ENCODE assay signal across 1 cellular context in the genomic region with DNA sequence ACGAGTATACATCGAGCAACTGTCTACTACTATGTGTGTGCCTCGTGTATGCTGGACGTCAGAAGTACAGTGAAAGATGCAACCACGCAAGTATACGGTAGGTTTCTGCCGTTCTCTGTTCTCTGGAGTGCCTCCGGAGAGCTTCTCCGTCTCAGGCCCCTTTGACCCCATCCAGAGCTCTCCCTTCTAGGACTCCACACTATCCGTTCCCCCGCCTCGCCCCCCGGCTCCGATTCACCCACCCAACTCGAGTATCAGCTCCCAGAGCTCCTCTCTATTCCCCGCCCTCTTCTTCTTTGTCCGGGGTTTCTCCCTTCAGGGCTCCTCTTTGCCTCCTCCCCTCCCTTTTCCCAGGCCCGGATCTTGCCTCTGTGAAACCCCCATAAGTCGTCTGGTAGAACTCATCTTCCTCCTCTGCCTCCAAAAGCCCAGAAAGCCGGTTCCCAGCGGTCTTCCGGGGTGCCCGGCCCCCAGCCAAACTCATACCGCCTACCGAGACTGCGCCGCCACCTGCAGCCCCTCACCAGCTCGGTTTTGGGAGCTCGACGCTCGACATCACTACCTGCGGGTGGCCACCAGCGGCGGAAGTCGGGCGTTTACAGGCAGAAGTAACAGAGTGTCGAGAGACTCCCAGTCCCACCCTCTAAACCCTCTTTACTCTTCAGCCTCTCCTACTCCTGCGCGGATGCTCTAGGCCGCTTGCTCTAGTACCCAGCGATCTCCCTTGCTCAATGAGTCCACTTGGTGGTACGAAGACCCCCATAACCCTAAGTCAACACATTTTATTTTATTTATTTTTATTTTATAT.
A peak's percentile ranks its signal among the peaks of the same experiment; 100 is the strongest.
TF ChIP-seq lines count a peak whose summit lies in the region.

A gene with protein sequence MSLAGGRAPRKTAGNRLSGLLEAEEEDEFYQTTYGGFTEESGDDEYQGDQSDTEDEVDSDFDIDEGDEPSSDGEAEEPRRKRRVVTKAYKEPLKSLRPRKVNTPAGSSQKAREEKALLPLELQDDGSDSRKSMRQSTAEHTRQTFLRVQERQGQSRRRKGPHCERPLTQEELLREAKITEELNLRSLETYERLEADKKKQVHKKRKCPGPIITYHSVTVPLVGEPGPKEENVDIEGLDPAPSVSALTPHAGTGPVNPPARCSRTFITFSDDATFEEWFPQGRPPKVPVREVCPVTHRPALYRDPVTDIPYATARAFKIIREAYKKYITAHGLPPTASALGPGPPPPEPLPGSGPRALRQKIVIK (minus strand): TSS at position 560 of the 808 bp plus-strand sequence. CDS start 76 bp downstream, at position 484.

TF ChIP-seq in K562, 482 proteins besides CTCF, POLR2A, EP300 and RAD21 (continued from another document and continues in another):
- TF ChIP-seq, protein P1, sequence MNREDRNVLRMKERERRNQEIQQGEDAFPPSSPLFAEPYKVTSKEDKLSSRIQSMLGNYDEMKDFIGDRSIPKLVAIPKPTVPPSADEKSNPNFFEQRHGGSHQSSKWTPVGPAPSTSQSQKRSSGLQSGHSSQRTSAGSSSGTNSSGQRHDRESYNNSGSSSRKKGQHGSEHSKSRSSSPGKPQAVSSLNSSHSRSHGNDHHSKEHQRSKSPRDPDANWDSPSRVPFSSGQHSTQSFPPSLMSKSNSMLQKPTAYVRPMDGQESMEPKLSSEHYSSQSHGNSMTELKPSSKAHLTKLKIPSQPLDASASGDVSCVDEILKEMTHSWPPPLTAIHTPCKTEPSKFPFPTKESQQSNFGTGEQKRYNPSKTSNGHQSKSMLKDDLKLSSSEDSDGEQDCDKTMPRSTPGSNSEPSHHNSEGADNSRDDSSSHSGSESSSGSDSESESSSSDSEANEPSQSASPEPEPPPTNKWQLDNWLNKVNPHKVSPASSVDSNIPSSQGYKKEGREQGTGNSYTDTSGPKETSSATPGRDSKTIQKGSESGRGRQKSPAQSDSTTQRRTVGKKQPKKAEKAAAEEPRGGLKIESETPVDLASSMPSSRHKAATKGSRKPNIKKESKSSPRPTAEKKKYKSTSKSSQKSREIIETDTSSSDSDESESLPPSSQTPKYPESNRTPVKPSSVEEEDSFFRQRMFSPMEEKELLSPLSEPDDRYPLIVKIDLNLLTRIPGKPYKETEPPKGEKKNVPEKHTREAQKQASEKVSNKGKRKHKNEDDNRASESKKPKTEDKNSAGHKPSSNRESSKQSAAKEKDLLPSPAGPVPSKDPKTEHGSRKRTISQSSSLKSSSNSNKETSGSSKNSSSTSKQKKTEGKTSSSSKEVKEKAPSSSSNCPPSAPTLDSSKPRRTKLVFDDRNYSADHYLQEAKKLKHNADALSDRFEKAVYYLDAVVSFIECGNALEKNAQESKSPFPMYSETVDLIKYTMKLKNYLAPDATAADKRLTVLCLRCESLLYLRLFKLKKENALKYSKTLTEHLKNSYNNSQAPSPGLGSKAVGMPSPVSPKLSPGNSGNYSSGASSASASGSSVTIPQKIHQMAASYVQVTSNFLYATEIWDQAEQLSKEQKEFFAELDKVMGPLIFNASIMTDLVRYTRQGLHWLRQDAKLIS (CRISPR knock-in tag; IDR thresholded peaks at IDR 0.05): 0 out of 2 replicates have a peak, but pooled peaks have one; percentile 70
- TF ChIP-seq, protein P2, sequence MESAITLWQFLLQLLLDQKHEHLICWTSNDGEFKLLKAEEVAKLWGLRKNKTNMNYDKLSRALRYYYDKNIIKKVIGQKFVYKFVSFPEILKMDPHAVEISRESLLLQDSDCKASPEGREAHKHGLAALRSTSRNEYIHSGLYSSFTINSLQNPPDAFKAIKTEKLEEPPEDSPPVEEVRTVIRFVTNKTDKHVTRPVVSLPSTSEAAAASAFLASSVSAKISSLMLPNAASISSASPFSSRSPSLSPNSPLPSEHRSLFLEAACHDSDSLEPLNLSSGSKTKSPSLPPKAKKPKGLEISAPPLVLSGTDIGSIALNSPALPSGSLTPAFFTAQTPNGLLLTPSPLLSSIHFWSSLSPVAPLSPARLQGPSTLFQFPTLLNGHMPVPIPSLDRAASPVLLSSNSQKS (CRISPR knock-in tag; IDR thresholded peaks at IDR 0.05): no peak
- peak in 1 of 2 experiments; percentile 52; a peak in 1 of 4 replicates for TF ChIP-seq TBL1XR1 (IDR thresholded peaks at IDR 0.05; ENCODE audit: low read length in 2 of 2)
- TF ChIP-seq, protein P3, sequence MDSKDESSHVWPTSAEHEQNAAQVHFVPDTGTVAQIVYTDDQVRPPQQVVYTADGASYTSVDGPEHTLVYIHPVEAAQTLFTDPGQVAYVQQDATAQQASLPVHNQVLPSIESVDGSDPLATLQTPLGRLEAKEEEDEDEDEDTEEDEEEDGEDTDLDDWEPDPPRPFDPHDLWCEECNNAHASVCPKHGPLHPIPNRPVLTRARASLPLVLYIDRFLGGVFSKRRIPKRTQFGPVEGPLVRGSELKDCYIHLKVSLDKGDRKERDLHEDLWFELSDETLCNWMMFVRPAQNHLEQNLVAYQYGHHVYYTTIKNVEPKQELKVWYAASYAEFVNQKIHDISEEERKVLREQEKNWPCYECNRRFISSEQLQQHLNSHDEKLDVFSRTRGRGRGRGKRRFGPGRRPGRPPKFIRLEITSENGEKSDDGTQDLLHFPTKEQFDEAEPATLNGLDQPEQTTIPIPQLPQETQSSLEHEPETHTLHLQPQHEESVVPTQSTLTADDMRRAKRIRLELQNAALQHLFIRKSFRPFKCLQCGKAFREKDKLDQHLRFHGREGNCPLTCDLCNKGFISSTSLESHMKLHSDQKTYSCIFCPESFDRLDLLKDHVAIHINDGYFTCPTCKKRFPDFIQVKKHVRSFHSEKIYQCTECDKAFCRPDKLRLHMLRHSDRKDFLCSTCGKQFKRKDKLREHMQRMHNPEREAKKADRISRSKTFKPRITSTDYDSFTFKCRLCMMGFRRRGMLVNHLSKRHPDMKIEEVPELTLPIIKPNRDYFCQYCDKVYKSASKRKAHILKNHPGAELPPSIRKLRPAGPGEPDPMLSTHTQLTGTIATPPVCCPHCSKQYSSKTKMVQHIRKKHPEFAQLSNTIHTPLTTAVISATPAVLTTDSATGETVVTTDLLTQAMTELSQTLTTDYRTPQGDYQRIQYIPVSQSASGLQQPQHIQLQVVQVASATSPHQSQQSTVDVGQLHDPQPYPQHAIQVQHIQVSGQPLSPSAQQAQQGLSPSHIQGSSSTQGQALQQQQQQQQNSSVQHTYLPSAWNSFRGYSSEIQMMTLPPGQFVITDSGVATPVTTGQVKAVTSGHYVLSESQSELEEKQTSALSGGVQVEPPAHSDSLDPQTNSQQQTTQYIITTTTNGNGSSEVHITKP (IDR thresholded peaks at IDR 0.05; ENCODE audit: partially characterized antibody): no peak
- TF ChIP-seq, protein P4, sequence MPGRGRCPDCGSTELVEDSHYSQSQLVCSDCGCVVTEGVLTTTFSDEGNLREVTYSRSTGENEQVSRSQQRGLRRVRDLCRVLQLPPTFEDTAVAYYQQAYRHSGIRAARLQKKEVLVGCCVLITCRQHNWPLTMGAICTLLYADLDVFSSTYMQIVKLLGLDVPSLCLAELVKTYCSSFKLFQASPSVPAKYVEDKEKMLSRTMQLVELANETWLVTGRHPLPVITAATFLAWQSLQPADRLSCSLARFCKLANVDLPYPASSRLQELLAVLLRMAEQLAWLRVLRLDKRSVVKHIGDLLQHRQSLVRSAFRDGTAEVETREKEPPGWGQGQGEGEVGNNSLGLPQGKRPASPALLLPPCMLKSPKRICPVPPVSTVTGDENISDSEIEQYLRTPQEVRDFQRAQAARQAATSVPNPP (IDR thresholded peaks at IDR 0.05; ENCODE audit: borderline replicate concordance, insufficient read depth, insufficient read length): no peak
- TF ChIP-seq ZNF384 (IDR thresholded peaks at IDR 0.05; ENCODE audit: low read depth, low read length): 0 out of 2 replicates have a peak, but pooled peaks have one; percentile 21
- peak; percentile 76 for TF ChIP-seq TAF7 (tag; IDR thresholded peaks at IDR 0.05)
- TF ChIP-seq, protein P5, sequence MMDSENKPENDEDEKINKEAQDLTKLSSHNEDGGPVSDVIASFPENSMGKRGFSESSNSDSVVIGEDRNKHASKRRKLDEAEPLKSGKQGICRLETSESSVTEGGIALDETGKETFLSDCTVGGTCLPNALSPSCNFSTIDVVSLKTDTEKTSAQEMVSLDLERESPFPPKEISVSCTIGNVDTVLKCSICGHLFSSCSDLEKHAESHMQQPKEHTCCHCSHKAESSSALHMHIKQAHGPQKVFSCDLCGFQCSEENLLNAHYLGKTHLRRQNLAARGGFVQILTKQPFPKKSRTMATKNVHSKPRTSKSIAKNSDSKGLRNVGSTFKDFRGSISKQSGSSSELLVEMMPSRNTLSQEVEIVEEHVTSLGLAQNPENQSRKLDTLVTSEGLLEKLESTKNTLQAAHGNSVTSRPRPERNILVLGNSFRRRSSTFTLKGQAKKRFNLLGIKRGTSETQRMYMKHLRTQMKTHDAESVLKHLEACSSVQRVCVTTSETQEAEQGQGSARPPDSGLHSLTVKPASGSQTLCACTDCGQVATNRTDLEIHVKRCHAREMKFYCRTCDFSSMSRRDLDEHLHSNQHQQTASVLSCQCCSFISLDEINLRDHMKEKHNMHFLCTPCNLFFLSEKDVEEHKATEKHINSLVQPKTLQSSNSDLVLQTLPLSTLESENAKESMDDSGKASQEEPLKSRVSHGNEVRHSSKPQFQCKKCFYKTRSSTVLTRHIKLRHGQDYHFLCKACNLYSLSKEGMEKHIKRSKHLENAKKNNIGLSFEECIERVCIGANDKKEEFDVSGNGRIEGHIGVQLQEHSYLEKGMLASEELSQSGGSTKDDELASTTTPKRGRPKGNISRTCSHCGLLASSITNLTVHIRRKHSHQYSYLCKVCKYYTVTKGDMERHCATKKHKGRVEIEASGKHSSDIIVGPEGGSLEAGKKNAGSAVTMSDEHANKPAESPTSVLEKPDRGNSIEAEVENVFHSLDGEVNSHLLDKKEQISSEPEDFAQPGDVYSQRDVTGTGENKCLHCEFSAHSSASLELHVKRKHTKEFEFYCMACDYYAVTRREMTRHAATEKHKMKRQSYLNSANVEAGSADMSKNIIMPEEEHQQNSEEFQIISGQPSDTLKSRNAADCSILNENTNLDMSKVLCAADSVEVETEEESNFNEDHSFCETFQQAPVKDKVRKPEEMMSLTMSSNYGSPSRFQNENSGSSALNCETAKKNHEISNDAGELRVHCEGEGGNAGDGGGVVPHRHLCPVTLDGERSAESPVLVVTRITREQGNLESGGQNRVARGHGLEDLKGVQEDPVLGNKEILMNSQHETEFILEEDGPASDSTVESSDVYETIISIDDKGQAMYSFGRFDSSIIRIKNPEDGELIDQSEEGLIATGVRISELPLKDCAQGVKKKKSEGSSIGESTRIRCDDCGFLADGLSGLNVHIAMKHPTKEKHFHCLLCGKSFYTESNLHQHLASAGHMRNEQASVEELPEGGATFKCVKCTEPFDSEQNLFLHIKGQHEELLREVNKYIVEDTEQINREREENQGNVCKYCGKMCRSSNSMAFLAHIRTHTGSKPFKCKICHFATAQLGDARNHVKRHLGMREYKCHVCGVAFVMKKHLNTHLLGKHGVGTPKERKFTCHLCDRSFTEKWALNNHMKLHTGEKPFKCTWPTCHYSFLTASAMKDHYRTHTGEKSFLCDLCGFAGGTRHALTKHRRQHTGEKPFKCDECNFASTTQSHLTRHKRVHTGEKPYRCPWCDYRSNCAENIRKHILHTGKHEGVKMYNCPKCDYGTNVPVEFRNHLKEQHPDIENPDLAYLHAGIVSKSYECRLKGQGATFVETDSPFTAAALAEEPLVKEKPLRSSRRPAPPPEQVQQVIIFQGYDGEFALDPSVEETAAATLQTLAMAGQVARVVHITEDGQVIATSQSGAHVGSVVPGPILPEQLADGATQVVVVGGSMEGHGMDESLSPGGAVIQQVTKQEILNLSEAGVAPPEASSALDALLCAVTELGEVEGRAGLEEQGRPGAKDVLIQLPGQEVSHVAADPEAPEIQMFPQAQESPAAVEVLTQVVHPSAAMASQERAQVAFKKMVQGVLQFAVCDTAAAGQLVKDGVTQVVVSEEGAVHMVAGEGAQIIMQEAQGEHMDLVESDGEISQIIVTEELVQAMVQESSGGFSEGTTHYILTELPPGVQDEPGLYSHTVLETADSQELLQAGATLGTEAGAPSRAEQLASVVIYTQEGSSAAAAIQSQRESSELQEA (IDR thresholded peaks at IDR 0.05; ENCODE audit: low read depth): no peak
- TF ChIP-seq, protein P6, sequence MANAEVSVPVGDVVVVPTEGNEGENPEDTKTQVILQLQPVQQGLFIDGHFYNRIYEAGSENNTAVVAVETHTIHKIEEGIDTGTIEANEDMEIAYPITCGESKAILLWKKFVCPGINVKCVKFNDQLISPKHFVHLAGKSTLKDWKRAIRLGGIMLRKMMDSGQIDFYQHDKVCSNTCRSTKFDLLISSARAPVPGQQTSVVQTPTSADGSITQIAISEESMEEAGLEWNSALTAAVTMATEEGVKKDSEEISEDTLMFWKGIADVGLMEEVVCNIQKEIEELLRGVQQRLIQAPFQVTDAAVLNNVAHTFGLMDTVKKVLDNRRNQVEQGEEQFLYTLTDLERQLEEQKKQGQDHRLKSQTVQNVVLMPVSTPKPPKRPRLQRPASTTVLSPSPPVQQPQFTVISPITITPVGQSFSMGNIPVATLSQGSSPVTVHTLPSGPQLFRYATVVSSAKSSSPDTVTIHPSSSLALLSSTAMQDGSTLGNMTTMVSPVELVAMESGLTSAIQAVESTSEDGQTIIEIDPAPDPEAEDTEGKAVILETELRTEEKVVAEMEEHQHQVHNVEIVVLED (CRISPR knock-in tag; IDR thresholded peaks at IDR 0.05): peak; percentile 77
- peak; percentile 45; the same call in 1 of the 2 replicates for TF ChIP-seq MXI1 (IDR thresholded peaks at IDR 0.05; ENCODE audit: low read depth, low read length)
- TF ChIP-seq RAD51 (IDR thresholded peaks at IDR 0.05; ENCODE audit: borderline replicate concordance, low read depth): 0 out of 2 replicates have a peak, but pooled peaks have one; percentile 36
- no peak for TF ChIP-seq ZNF408 (CRISPR knock-in tag; IDR thresholded peaks at IDR 0.05; ENCODE audit: low read depth)
- TF ChIP-seq CHD4 (IDR thresholded peaks at IDR 0.05; ENCODE audit: insufficient read depth, insufficient replicate concordance, low read depth, low read length, poor library complexity, severe bottlenecking): no peak
- TF ChIP-seq DIDO1 (tag; IDR thresholded peaks at IDR 0.05; ENCODE audit: low read depth): peak; percentile 79
- TF ChIP-seq, protein P7, sequence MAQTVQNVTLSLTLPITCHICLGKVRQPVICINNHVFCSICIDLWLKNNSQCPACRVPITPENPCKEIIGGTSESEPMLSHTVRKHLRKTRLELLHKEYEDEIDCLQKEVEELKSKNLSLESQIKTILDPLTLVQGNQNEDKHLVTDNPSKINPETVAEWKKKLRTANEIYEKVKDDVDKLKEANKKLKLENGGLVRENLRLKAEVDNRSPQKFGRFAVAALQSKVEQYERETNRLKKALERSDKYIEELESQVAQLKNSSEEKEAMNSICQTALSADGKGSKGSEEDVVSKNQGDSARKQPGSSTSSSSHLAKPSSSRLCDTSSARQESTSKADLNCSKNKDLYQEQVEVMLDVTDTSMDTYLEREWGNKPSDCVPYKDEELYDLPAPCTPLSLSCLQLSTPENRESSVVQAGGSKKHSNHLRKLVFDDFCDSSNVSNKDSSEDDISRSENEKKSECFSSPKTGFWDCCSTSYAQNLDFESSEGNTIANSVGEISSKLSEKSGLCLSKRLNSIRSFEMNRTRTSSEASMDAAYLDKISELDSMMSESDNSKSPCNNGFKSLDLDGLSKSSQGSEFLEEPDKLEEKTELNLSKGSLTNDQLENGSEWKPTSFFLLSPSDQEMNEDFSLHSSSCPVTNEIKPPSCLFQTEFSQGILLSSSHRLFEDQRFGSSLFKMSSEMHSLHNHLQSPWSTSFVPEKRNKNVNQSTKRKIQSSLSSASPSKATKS (CRISPR knock-in tag; IDR thresholded peaks at IDR 0.05): no peak
